ENCODE assay signal across 1 cellular context in the genomic region with DNA sequence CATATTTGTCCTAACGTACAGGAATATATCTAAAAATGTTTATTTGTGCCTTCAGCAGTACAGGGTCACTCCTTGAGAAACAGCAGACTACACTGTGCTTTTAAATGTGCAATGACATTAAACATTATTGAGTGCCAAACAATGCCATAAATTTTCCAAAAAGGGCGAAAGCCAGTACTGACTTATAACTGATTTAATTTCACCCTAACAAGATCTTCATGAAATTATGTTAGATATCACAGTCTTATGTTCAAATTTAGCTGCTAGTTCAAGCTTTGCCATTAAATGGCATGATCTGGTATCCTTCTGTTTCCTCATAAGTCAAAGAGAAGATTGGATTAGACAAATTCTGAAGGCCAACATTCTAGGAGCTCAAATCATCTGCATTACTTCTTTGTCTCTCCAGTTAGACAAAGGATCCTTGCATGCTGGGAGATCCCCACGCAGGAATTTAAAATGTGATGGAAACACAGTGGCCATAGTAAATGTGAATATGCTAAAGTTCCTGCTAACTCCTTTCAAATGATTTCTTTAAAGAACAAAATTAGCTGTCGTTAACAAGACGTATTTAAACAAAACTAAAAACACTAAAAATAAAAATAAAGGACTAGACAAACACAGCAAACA.
TF ChIP-seq lines count a peak whose summit lies in the region.

No MANE protein-coding gene starts in this region.

TF ChIP-seq in H1, 55 proteins besides CTCF, POLR2A, EP300 and RAD21 (continued from another document):
- TF ChIP-seq ATF2 (IDR thresholded peaks at IDR 0.05; ENCODE audit: low read length): no peak
- no peak for TF ChIP-seq JUND (IDR thresholded peaks at IDR 0.05; ENCODE audit: low read length)
- no peak for TF ChIP-seq FOSL1 (IDR thresholded peaks at IDR 0.05; ENCODE audit: insufficient read depth, low read depth, low read length)
- TF ChIP-seq ZNF274 (IDR thresholded peaks at IDR 0.05; ENCODE audit: borderline replicate concordance, extremely low read depth, low read length): no peak
- TF ChIP-seq CBX8 (IDR thresholded peaks at IDR 0.05; ENCODE audit: borderline replicate concordance, low read depth, low read length): no peak
- TF ChIP-seq, protein P1, sequence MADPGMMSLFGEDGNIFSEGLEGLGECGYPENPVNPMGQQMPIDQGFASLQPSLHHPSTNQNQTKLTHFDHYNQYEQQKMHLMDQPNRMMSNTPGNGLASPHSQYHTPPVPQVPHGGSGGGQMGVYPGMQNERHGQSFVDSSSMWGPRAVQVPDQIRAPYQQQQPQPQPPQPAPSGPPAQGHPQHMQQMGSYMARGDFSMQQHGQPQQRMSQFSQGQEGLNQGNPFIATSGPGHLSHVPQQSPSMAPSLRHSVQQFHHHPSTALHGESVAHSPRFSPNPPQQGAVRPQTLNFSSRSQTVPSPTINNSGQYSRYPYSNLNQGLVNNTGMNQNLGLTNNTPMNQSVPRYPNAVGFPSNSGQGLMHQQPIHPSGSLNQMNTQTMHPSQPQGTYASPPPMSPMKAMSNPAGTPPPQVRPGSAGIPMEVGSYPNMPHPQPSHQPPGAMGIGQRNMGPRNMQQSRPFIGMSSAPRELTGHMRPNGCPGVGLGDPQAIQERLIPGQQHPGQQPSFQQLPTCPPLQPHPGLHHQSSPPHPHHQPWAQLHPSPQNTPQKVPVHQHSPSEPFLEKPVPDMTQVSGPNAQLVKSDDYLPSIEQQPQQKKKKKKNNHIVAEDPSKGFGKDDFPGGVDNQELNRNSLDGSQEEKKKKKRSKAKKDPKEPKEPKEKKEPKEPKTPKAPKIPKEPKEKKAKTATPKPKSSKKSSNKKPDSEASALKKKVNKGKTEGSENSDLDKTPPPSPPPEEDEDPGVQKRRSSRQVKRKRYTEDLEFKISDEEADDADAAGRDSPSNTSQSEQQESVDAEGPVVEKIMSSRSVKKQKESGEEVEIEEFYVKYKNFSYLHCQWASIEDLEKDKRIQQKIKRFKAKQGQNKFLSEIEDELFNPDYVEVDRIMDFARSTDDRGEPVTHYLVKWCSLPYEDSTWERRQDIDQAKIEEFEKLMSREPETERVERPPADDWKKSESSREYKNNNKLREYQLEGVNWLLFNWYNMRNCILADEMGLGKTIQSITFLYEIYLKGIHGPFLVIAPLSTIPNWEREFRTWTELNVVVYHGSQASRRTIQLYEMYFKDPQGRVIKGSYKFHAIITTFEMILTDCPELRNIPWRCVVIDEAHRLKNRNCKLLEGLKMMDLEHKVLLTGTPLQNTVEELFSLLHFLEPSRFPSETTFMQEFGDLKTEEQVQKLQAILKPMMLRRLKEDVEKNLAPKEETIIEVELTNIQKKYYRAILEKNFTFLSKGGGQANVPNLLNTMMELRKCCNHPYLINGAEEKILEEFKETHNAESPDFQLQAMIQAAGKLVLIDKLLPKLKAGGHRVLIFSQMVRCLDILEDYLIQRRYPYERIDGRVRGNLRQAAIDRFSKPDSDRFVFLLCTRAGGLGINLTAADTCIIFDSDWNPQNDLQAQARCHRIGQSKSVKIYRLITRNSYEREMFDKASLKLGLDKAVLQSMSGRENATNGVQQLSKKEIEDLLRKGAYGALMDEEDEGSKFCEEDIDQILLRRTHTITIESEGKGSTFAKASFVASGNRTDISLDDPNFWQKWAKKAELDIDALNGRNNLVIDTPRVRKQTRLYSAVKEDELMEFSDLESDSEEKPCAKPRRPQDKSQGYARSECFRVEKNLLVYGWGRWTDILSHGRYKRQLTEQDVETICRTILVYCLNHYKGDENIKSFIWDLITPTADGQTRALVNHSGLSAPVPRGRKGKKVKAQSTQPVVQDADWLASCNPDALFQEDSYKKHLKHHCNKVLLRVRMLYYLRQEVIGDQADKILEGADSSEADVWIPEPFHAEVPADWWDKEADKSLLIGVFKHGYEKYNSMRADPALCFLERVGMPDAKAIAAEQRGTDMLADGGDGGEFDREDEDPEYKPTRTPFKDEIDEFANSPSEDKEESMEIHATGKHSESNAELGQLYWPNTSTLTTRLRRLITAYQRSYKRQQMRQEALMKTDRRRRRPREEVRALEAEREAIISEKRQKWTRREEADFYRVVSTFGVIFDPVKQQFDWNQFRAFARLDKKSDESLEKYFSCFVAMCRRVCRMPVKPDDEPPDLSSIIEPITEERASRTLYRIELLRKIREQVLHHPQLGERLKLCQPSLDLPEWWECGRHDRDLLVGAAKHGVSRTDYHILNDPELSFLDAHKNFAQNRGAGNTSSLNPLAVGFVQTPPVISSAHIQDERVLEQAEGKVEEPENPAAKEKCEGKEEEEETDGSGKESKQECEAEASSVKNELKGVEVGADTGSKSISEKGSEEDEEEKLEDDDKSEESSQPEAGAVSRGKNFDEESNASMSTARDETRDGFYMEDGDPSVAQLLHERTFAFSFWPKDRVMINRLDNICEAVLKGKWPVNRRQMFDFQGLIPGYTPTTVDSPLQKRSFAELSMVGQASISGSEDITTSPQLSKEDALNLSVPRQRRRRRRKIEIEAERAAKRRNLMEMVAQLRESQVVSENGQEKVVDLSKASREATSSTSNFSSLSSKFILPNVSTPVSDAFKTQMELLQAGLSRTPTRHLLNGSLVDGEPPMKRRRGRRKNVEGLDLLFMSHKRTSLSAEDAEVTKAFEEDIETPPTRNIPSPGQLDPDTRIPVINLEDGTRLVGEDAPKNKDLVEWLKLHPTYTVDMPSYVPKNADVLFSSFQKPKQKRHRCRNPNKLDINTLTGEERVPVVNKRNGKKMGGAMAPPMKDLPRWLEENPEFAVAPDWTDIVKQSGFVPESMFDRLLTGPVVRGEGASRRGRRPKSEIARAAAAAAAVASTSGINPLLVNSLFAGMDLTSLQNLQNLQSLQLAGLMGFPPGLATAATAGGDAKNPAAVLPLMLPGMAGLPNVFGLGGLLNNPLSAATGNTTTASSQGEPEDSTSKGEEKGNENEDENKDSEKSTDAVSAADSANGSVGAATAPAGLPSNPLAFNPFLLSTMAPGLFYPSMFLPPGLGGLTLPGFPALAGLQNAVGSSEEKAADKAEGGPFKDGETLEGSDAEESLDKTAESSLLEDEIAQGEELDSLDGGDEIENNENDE (IDR thresholded peaks at IDR 0.05; ENCODE audit: insufficient replicate concordance, low read length): no peak
- TF ChIP-seq KDM1A (IDR thresholded peaks at IDR 0.05; ENCODE audit: borderline replicate concordance, low read length): no peak
- no peak for TF ChIP-seq SAP30 (IDR thresholded peaks at IDR 0.05; ENCODE audit: insufficient read depth, insufficient replicate concordance, low read length)
- no peak for TF ChIP-seq MAFK (IDR thresholded peaks at IDR 0.05; ENCODE audit: low read depth, low read length)
- no peak for TF ChIP-seq SUZ12 (IDR thresholded peaks at IDR 0.05; ENCODE audit: low read length)
- no peak for TF ChIP-seq SIRT6 (IDR thresholded peaks at IDR 0.05; ENCODE audit: low read length)
- TF ChIP-seq KDM4A (IDR thresholded peaks at IDR 0.05; ENCODE audit: low read depth, low read length, severe bottlenecking): no peak
- no peak for TF ChIP-seq NRF1 (IDR thresholded peaks at IDR 0.05; ENCODE audit: low read depth, low read length)
- TF ChIP-seq RNF2 (IDR thresholded peaks at IDR 0.05; ENCODE audit: borderline replicate concordance, low read depth, low read length, missing control alignments, poor library complexity, severe bottlenecking): no peak
- no peak for TF ChIP-seq SRF (IDR thresholded peaks at IDR 0.05; ENCODE audit: low read depth, low read length)
- TF ChIP-seq KDM5A (IDR thresholded peaks at IDR 0.05; ENCODE audit: low read length): no peak
TF ChIP-seq in H1: peak in this region for 0.
